ENCODE assay signal across 17 cellular contexts in genomic region chr19:30686911-30687566, GRCh38.
DNase-seq lines count a peak whose midpoint lies in the region; ATAC-seq and TF ChIP-seq lines count a peak whose summit lies in the region.
"Had no signal": no experiment of that assay in that cellular context is flagged by ENCODE, and none has a peak within 500 bp of the region (broad histone marks: within the 10 kb centered on the region; RNA-seq: fewer than 3 reads in every experiment).

No MANE protein-coding gene starts in this region.

- peak; percentile 13 for DNase-seq in DMS79 treated with DMSO at 0.1 percent for 48 hours (lab: John Stamatoyannopoulos, UW)
- DNase-seq in DMS79 (lab: John Stamatoyannopoulos, UW), result no peak
- DNase-seq in foreskin melanocyte, result peak; percentile 56
- DNase-seq in sciatic nerve (ENCODE audit: low spot score), result peak; percentile 57
- DNase-seq in left colon, result no peak
- no peak for DNase-seq in activated gamma-delta T cell (lab: John Stamatoyannopoulos, UW)
- DNase-seq: DND-41; GF-D8; NCI-H1048; NCI-H1694; NCI-H2107; NCI-H226; NK-92 treated with Interleukin-12 subunit alpha and Interleukin-12 subunit beta, amount 100 ng/mL, for 24 hours; PC-9 had no signal

- intact Hi-C loops in sciatic nerve (cut with DNase I) (no loop called here), left colon (cut with DNase I, micrococcal nuclease) (loop anchor here in 1 of 2 donors (5.0 kb wide), 1 partner anchor 1535 kb away; no protein-coding TSS in a partner anchor)

- no peak for ATAC-seq in SK-N-SH treated with all-trans-retinoic acid at 6 μM for 48 hours
- ATAC-seq in sciatic nerve, result peak; percentile 25
- ATAC-seq in HG02970 (IDR thresholded peaks at IDR 0.05; ENCODE audit: low FRiP score, unreplicated experiment), result no peak
- ATAC-seq in left colon, result no peak
- ATAC-seq: Right ventricle myocardium inferior had no signal

TF ChIP-seq in SK-N-SH treated with all-trans-retinoic acid at 6 μM for 48 hours, 23 proteins besides CTCF, POLR2A, EP300 and RAD21:
- TF ChIP-seq TSHZ2 (CRISPR knock-in tag; IDR thresholded peaks at IDR 0.05) (peak; percentile 80; the same call in 1 of the 2 replicates), ZFP30 (CRISPR knock-in tag; IDR thresholded peaks at IDR 0.05) (no peak), TCF4 (CRISPR knock-in tag; IDR thresholded peaks at IDR 0.05; ENCODE audit: borderline replicate concordance) (peak; percentile 90)

Comparison
In these comparisons a context has a peak if more than half of its experiments do, and no peak if none do; other contexts are left out.
1. DNase-seq: peak in DMS79 treated with DMSO at 0.1 percent for 48 hours (single experiment), foreskin melanocyte (single experiment) and sciatic nerve (single experiment); none in DMS79 (single experiment), left colon (0 of 2) and activated gamma-delta T cell (single experiment).